Comparison of ENCODE assay signal across 34 cellular contexts in the genomic region with DNA sequence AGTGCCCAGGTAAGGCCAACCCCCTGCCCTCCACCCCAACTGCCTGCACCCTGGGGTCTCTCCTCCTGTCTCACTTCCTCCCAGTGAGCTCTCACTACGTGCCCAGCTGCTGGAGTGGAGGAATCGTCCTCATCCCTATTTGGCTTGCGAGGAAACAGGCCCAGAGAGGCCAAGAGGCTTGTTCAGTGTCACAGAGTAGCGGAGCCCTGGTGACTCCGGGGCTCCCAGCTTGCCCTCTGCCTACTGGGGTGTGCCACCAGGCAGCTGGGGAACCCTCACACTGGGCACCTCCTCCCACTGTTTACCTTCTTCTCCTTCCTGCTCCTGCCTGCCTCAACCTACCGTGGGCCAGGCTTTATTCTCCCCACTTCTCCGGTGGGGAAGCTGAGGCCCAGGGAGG. TPM values are rescaled to one million over a fixed set of nuclear protein-coding genes. Genes with fewer than 3 reads are reported as not detected.
"Had no signal": no experiment of that assay in that cellular context is flagged by ENCODE, and none has a peak within 500 bp of the region (broad histone marks: within the 10 kb centered on the region; RNA-seq: fewer than 3 reads in every experiment).

No MANE protein-coding gene starts in this region.

- H3K27ac Mint-ChIP-seq: activated naive CD8-positive, alpha-beta T cell treated with anti-CD3 and anti-CD28 coated beads for 36 hours; activated T-cell treated with anti-CD3 and anti-CD28 coated beads, Interleukin-2, amount 50 U/mL, for 72 hours; endodermal cell; mesothelial cell of epicardium; neural progenitor cell; T-helper 1 cell treated with Interleukin-12 subunit alpha and Interleukin-12 subunit beta and Interleukin-4 antibody, amounts not matched to agents 30 μg/mL and 1 μg/mL, for 36 hours had no signal

- H3K27me3 ChIP-seq: adrenal gland, ascending aorta, heart left ventricle, neural progenitor cell, ovary, sigmoid colon, testis, transverse colon had no signal

- H3K9me3 ChIP-seq: adrenal gland, ascending aorta, heart left ventricle, ovary, prostate gland, sigmoid colon, SK-N-SH, testis, transverse colon had no signal

- H3K27me3 Mint-ChIP-seq: activated naive CD8-positive, alpha-beta T cell treated with anti-CD3 and anti-CD28 coated beads for 36 hours; naive B cell had no signal

- H2AFZ ChIP-seq: neural progenitor cell had no signal

- H3K9me2 ChIP-seq: SK-N-SH had no signal

- H3K4me1 Mint-ChIP-seq: endodermal cell had no signal

- H3K9me3 Mint-ChIP-seq: activated naive CD8-positive, alpha-beta T cell treated with anti-CD3 and anti-CD28 coated beads for 36 hours; activated T-cell treated with anti-CD3 and anti-CD28 coated beads, Interleukin-2, amount 50 U/mL, for 72 hours; endodermal cell; immature natural killer cell; mesothelial cell of epicardium; neural progenitor cell; T-helper 1 cell treated with Interleukin-12 subunit alpha and Interleukin-12 subunit beta and Interleukin-4 antibody, amounts not matched to agents 30 μg/mL and 1 μg/mL, for 36 hours had no signal

- ATAC-seq: activated CD4-positive, CD25-positive, alpha-beta regulatory T cell treated with anti-CD3 and anti-CD28 coated beads, Interleukin-2, amount 50 U/mL, for 24 hours had no signal

- H3K4me1 ChIP-seq: neural progenitor cell, prostate gland had no signal

- H3K4me3 ChIP-seq: adrenal gland, ascending aorta, heart left ventricle, neural progenitor cell, ovary, prostate gland, sigmoid colon, testis, transverse colon had no signal

- DNase-seq: activated CD4-positive, alpha-beta T cell treated with anti-CD3 and anti-CD28 coated beads for 48 hours; activated CD4-positive, alpha-beta T cell treated with anti-CD3 and anti-CD28 coated beads, Interleukin-2, amount 50 U/mL, for 48 hours; activated naive CD4-positive, alpha-beta T cell; activated naive CD8-positive, alpha-beta T cell treated with anti-CD3 and anti-CD28 coated beads for 36 hours; activated T-cell treated with anti-CD3 and anti-CD28 coated beads, Interleukin-2, amount 50 U/mL, for 72 hours; cortex of kidney; endodermal cell; foreskin fibroblast; hypothalamus; immature natural killer cell; naive B cell; ovary; retina; sigmoid colon; small intestine; stimulated activated CD4-positive, alpha-beta T cell treated with anti-CD3 and anti-CD28 coated beads, Interleukin-4, amount 100 ng/mL, for 4 hours; stimulated activated CD8-positive, alpha-beta memory T cell treated with anti-CD3 and anti-CD28 coated beads, Interleukin-4, amount 100 ng/mL, for 48 hours; stimulated activated naive CD4-positive, alpha-beta T cell; SW 1271; T1000; testis; transverse colon; WERI-Rb-1 had no signal

- H3K4me3 Mint-ChIP-seq: activated naive CD8-positive, alpha-beta T cell treated with anti-CD3 and anti-CD28 coated beads for 36 hours; activated T-cell treated with anti-CD3 and anti-CD28 coated beads, Interleukin-2, amount 50 U/mL, for 72 hours; brain; endodermal cell; immature natural killer cell; mesothelial cell of epicardium; naive B cell; neural progenitor cell; T-helper 1 cell treated with Interleukin-12 subunit alpha and Interleukin-12 subunit beta and Interleukin-4 antibody, amounts not matched to agents 30 μg/mL and 1 μg/mL, for 36 hours had no signal

- H3K27ac ChIP-seq: adrenal gland, ascending aorta, heart left ventricle, ovary, prostate gland, sigmoid colon, testis, transverse colon had no signal

- H3K36me3 ChIP-seq: neural progenitor cell, ovary had no signal

- H3K4me2 ChIP-seq: neural progenitor cell, SK-N-SH had no signal

RNA-seq across cellular contexts. Expression of a gene that starts 17.8 kb away (rescaled TPM):
- total RNA-seq: ascending aorta, esophagus mucosa had no signal
